Comparison of ENCODE assay signal across 13 cellular contexts in the genomic region with DNA sequence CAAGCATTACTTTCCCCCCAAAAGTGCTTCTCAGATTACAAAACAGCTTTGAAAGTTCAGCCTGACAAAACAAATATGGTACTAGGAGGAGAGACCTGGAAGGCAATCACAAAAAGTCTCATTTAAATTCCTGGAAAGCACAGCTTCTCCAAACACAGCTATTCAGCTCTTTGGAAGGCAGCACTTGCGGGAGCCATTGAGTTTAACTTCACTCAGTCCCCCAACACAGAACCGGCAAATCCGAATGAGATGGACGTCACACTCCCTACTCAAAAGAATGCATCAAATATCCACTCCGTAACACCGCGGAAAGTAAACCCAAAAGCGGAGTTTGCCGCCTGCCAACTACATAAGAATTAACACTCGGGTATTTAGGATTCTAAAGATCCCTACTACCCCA. TPM values are rescaled to one million over a fixed set of nuclear protein-coding genes. Genes with fewer than 3 reads are reported as not detected.
DNase-seq lines count a peak whose midpoint lies in the region; ATAC-seq and TF ChIP-seq lines count a peak whose summit lies in the region.
"Had no signal": no experiment of that assay in that cellular context is flagged by ENCODE, and none has a peak within 500 bp of the region (broad histone marks: within the 10 kb centered on the region; RNA-seq: fewer than 3 reads in every experiment).

No MANE protein-coding gene starts in this region.

- no peaks in the 10 kb centered on the region for H3K36me3 ChIP-seq in HUES48 (ENCODE audit: control insufficient read depth, insufficient read depth, low read length)
- no peaks in the 10 kb centered on the region for H3K36me3 ChIP-seq in ascending aorta
- no peaks in the 10 kb centered on the region for H3K36me3 ChIP-seq in rectal smooth muscle tissue (ENCODE audit: control insufficient read depth, insufficient read depth, low read length)
- H3K36me3 ChIP-seq: MG63 had no signal

- H3K27ac Mint-ChIP-seq in stimulated activated memory B cell treated with anti-CD40 and anti-IgM and Interleukin-4, amounts not matched to agents 10 μg/mL and 1 μg/mL and 100 μg/mL, for 72 hours: no peak overlapping the region
- H3K27ac Mint-ChIP-seq: activated B cell treated with CpG ODN at 0.5 μM for 24 hours had no signal

- peaks cover 22% of the 10 kb centered on the region for H3K27me3 Mint-ChIP-seq in stimulated activated memory B cell treated with anti-CD40 and anti-IgM and Interleukin-4, amounts not matched to agents 10 μg/mL and 1 μg/mL and 100 μg/mL, for 72 hours

- no peak for TF ChIP-seq CTCF in ascending aorta (IDR thresholded peaks at IDR 0.05)

- intact Hi-C loops in ascending aorta (cut with DNase I): loop anchor here (5.0 to 10.0 kb wide), 7 partner anchors 33 to 1049 kb away; no protein-coding TSS in a partner anchor

- H3K36me3 Mint-ChIP-seq in stimulated activated memory B cell treated with anti-CD40 and anti-IgM and Interleukin-4, amounts not matched to agents 10 μg/mL and 1 μg/mL and 100 μg/mL, for 72 hours: no peaks in the 10 kb centered on the region

- H3K9me3 ChIP-seq in HUES48 (ENCODE audit: control insufficient read depth, insufficient read depth, low read length) (no peaks in the 10 kb centered on the region), ascending aorta (no peaks in the 10 kb centered on the region)
- H3K9me3 ChIP-seq: MG63 had no signal

- no peaks in the 10 kb centered on the region for H3K9me3 Mint-ChIP-seq in stimulated activated memory B cell treated with anti-CD40 and anti-IgM and Interleukin-4, amounts not matched to agents 10 μg/mL and 1 μg/mL and 100 μg/mL, for 72 hours
- H3K9me3 Mint-ChIP-seq: activated B cell treated with CpG ODN at 0.5 μM for 24 hours had no signal

- H3K9ac ChIP-seq in HUES48 (ENCODE audit: low read depth, low read length) (no peak overlapping the region), rectal smooth muscle tissue (ENCODE audit: low read length) (no peak overlapping the region)

- no peak for DNase-seq in ascending aorta (ENCODE audit: low spot score in 2 of 2)
- DNase-seq: activated B cell treated with CpG ODN at 0.5 μM for 24 hours; activated naive CD4-positive, alpha-beta T cell; DND-41; MG63; OCI-M1 had no signal

- H3K27ac ChIP-seq in HUES48 (ENCODE audit: low read depth, low read length) (no peak overlapping the region), ascending aorta (peak overlapping the region; percentile 93 to 97), rectal smooth muscle tissue (ENCODE audit: low read depth, low read length) (no peak overlapping the region)

- H3K4me3 ChIP-seq in HUES48 (ENCODE audit: low read depth, low read length) (peak overlapping the region; percentile 79), ascending aorta (peak overlapping the region; percentile 80 to 98), iPS-11a (ENCODE audit: low read depth, low read length) (peak overlapping the region; percentile 79), rectal smooth muscle tissue (ENCODE audit: low read length) (peak overlapping the region; percentile 64)
- H3K4me3 ChIP-seq: lung had no signal

- H3K27me3 ChIP-seq in HUES48 (ENCODE audit: control insufficient read depth, insufficient read depth, low read length) (peaks cover 46% of the 10 kb centered on the region), ascending aorta (no peaks in the 10 kb centered on the region), rectal smooth muscle tissue (ENCODE audit: control insufficient read depth, insufficient read depth, low read length) (peaks cover 2% of the 10 kb centered on the region)

- ATAC-seq in GM21423 (IDR thresholded peaks at IDR 0.05; ENCODE audit: unreplicated experiment) (no peak), HG03280 (IDR thresholded peaks at IDR 0.05; ENCODE audit: unreplicated experiment) (no peak)
- ATAC-seq in stimulated activated memory B cell treated with anti-CD40 and anti-IgM and Interleukin-4, amounts not matched to agents 10 μg/mL and 1 μg/mL and 100 μg/mL, for 72 hours: no peak

- H3K4me3 Mint-ChIP-seq in stimulated activated memory B cell treated with anti-CD40 and anti-IgM and Interleukin-4, amounts not matched to agents 10 μg/mL and 1 μg/mL and 100 μg/mL, for 72 hours: no peak overlapping the region

- H3K4me1 Mint-ChIP-seq in stimulated activated memory B cell treated with anti-CD40 and anti-IgM and Interleukin-4, amounts not matched to agents 10 μg/mL and 1 μg/mL and 100 μg/mL, for 72 hours: no peaks in the 10 kb centered on the region
- H3K4me1 Mint-ChIP-seq: activated B cell treated with CpG ODN at 0.5 μM for 24 hours had no signal

- H3K4me1 ChIP-seq in HUES48 (ENCODE audit: control insufficient read depth, insufficient read depth, low read length) (peaks cover 36% of the 10 kb centered on the region), ascending aorta (peaks cover 0 to 7% of the 10 kb centered on the region in 2 donors), rectal smooth muscle tissue (ENCODE audit: control insufficient read depth, insufficient read depth, low read length) (no peaks in the 10 kb centered on the region)

RNA-seq across cellular contexts. Expression of gene ST6GAL2, which starts 0.6 kb away (rescaled TPM):
- 55.5 TPM for total RNA-seq in ascending aorta
- total RNA-seq: activated B cell treated with CpG ODN at 0.5 μM for 24 hours had no signal

Comparison
In these comparisons a context has a peak if more than half of its experiments do, and no peak if none do; other contexts are left out.
1. H3K27ac ChIP-seq: peak in ascending aorta (2 of 2); none in HUES48 (single experiment) and rectal smooth muscle tissue (single experiment).
2. Peak in every context shown above with its lines, with median percentiles within 50 percentile points of each other: H3K4me3 ChIP-seq.